Comparison of ENCODE assay signal across 13 cellular contexts in the genomic region with DNA sequence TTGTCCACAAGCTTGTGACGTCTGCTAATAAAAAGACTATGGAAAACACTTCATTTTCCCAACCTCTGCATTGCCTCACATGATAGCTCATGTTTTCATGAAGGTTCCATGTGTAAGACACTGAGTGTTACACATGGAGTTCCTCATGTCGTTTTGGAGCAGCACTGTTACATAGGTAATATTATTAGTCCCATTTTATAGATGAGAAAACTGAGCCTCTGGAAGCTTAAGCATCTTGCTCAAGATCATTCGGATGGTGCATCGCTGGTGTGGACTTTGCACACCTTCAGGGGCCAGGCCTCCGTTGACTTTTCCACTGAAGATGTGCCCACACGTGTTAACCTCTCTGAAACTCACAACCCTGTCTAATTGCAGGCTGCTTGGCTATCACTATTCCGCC.
DNase-seq lines count a peak whose midpoint lies in the region; ATAC-seq, FAIRE-seq and TF ChIP-seq lines count a peak whose summit lies in the region.
"Had no signal": no experiment of that assay in that cellular context is flagged by ENCODE, and none has a peak within 500 bp of the region (broad histone marks: within the 10 kb centered on the region; RNA-seq: fewer than 3 reads in every experiment).

No MANE protein-coding gene starts in this region.

- H3K79me2 ChIP-seq in SU-DHL-6 (ENCODE audit: insufficient read depth, low read length) (no peaks in the 10 kb centered on the region), Karpas-422 (ENCODE audit: low read length) (no peaks in the 10 kb centered on the region)

- POLR2A ChIA-PET in A549 (lab: Yijun Ruan, JAX): no interaction called here
- POLR2A ChIA-PET in CD4-positive, alpha-beta T cell (lab: Charles Lee): no interaction called here
- POLR2A ChIA-PET in naive thymus-derived CD4-positive, alpha-beta T cell (lab: Charles Lee): no interaction called here

- H3K9ac ChIP-seq in SU-DHL-6 (ENCODE audit: low read length) (peak overlapping the region; percentile 43), Karpas-422 (ENCODE audit: low read length) (no peak overlapping the region)

- no peak for ATAC-seq in A549
- no peak for ATAC-seq in CD4-positive, alpha-beta T cell (ENCODE audit: poor library complexity)
- ATAC-seq in naive thymus-derived CD4-positive, alpha-beta T cell: no peak

- H3K4me3 Mint-ChIP-seq in CD4-positive, alpha-beta T cell: no peak overlapping the region
- peak overlapping the region in 5 of 10 donors; percentile 17 to 80 (median 63) for H3K4me3 Mint-ChIP-seq in naive thymus-derived CD4-positive, alpha-beta T cell
- no peak overlapping the region for H3K4me3 Mint-ChIP-seq in HFFc6
- no peak overlapping the region for H3K4me3 Mint-ChIP-seq in activated T-helper 1 cell treated with anti-CD3 and anti-CD28 coated beads, Interleukin-12 subunit alpha, Interleukin-12 subunit beta, Interleukin-2, Interleukin-4 antibody, amounts not matched to agents 30 ng/mL and 10 ng/mL and 1 ng/mL, durations not matched to agents 14 hours and 24 hours and 36 hours

- H3K27me3 ChIP-seq in CD4-positive, alpha-beta T cell (ENCODE audit: control insufficient read depth, insufficient read depth, low read length): no peaks in the 10 kb centered on the region
- H3K27me3 ChIP-seq in SU-DHL-6 (ENCODE audit: low read length) (no peaks in the 10 kb centered on the region), Karpas-422 (ENCODE audit: low read length) (no peaks in the 10 kb centered on the region)
- no peaks in the 10 kb centered on the region for H3K27me3 ChIP-seq in naive thymus-derived CD4-positive, alpha-beta T cell (ENCODE audit: control insufficient read depth in 2 of 2, insufficient read depth in 2 of 2, low read length in 2 of 2)
- H3K27me3 ChIP-seq: BE2C, Peyer's patch had no signal

- peak overlapping the region; percentile 7 for H3K27ac Mint-ChIP-seq in CD4-positive, alpha-beta T cell
- peak overlapping the region in 7 of 9 donors; percentile 15 to 86 (median 73) for H3K27ac Mint-ChIP-seq in naive thymus-derived CD4-positive, alpha-beta T cell
- no peak overlapping the region for H3K27ac Mint-ChIP-seq in HFFc6
- H3K27ac Mint-ChIP-seq in activated T-helper 1 cell treated with anti-CD3 and anti-CD28 coated beads, Interleukin-12 subunit alpha, Interleukin-12 subunit beta, Interleukin-2, Interleukin-4 antibody, amounts not matched to agents 30 ng/mL and 10 ng/mL and 1 ng/mL, durations not matched to agents 14 hours and 24 hours and 36 hours: no peak overlapping the region

- FAIRE-seq in A549 (lab: Jason Lieb, UNC): peak; percentile 70

- H4K20me1 ChIP-seq in SU-DHL-6 (ENCODE audit: low read depth, low read length) (no peaks in the 10 kb centered on the region), Karpas-422 (ENCODE audit: insufficient read depth, low read depth, low read length) (no peaks in the 10 kb centered on the region)

- no peaks in the 10 kb centered on the region for H3K9me3 Mint-ChIP-seq in CD4-positive, alpha-beta T cell
- H3K9me3 Mint-ChIP-seq in naive thymus-derived CD4-positive, alpha-beta T cell: peaks cover 0 to 2% (median 0%) of the 10 kb centered on the region in 11 donors
- peaks cover 32% of the 10 kb centered on the region for H3K9me3 Mint-ChIP-seq in HFFc6
- H3K9me3 Mint-ChIP-seq in activated T-helper 1 cell treated with anti-CD3 and anti-CD28 coated beads, Interleukin-12 subunit alpha, Interleukin-12 subunit beta, Interleukin-2, Interleukin-4 antibody, amounts not matched to agents 30 ng/mL and 10 ng/mL and 1 ng/mL, durations not matched to agents 14 hours and 24 hours and 36 hours: no peaks in the 10 kb centered on the region

- intact Hi-C loops in CD4-positive, alpha-beta T cell (cut with DNase I, micrococcal nuclease): loop anchor here (1.0 to 5.0 kb wide), 4 partner anchors 240 to 1128 kb away; no protein-coding TSS in a partner anchor
- intact Hi-C loops in naive thymus-derived CD4-positive, alpha-beta T cell (cut with micrococcal nuclease): loop anchor here in 1 of 2 donors (5.0 kb wide), 1 partner anchor 82 kb away; no protein-coding TSS in a partner anchor
- intact Hi-C loops in activated T-helper 1 cell treated with anti-CD3 and anti-CD28 coated beads, Interleukin-12 subunit alpha, Interleukin-12 subunit beta, Interleukin-2, Interleukin-4 antibody, amounts not matched to agents 30 ng/mL and 10 ng/mL and 1 ng/mL, durations not matched to agents 14 hours and 24 hours and 36 hours (cut with micrococcal nuclease): loop anchor here (5.0 kb wide), 1 partner anchor 88 kb away; no protein-coding TSS in a partner anchor

- DNase-seq in A549 (ENCODE audit: low read depth in 1 of 2, low spot score in 1 of 2): no peak
- DNase-seq in CD4-positive, alpha-beta T cell: no peak
- no peak for DNase-seq in naive thymus-derived CD4-positive, alpha-beta T cell
- DNase-seq in Karpas-422: no peak
- no peak for DNase-seq in HFFc6
- DNase-seq in activated T-helper 1 cell treated with anti-CD3 and anti-CD28 coated beads, Interleukin-12 subunit alpha, Interleukin-12 subunit beta, Interleukin-2, Interleukin-4 antibody, amounts not matched to agents 30 ng/mL and 10 ng/mL and 1 ng/mL, durations not matched to agents 14 hours and 24 hours and 36 hours (ENCODE audit: low spot score): no peak
- DNase-seq in stimulated activated CD4-positive, alpha-beta T cell treated with anti-CD3 and anti-CD28 coated beads, Interleukin-4, amount 100 ng/mL, for 4 hours: no peak
- DNase-seq: ACHN, BE2C, HCEC 1CT, NCI-H1694 treated with DMSO at 0.1 percent for 48 hours, Peyer's patch had no signal

- no peaks in the 10 kb centered on the region for H3K36me3 Mint-ChIP-seq in CD4-positive, alpha-beta T cell (ENCODE audit: low read depth)
- H3K36me3 Mint-ChIP-seq in naive thymus-derived CD4-positive, alpha-beta T cell: no peaks in the 10 kb centered on the region
- H3K36me3 Mint-ChIP-seq in HFFc6 (ENCODE audit: low read depth): no peaks in the 10 kb centered on the region
- peaks cover 2% of the 10 kb centered on the region for H3K36me3 Mint-ChIP-seq in activated T-helper 1 cell treated with anti-CD3 and anti-CD28 coated beads, Interleukin-12 subunit alpha, Interleukin-12 subunit beta, Interleukin-2, Interleukin-4 antibody, amounts not matched to agents 30 ng/mL and 10 ng/mL and 1 ng/mL, durations not matched to agents 14 hours and 24 hours and 36 hours (ENCODE audit: low read depth)

- H2AFZ ChIP-seq in SU-DHL-6 (ENCODE audit: low read depth, low read length, severe bottlenecking) (no peak overlapping the region), Karpas-422 (ENCODE audit: low read length) (no peak overlapping the region)

- no peak for TF ChIP-seq POLR2A in A549 (IDR thresholded peaks at IDR 0.05; ENCODE audit: low read length)

- H3K9me3 ChIP-seq in A549: no peaks in the 10 kb centered on the region
- H3K9me3 ChIP-seq in CD4-positive, alpha-beta T cell (ENCODE audit: control insufficient read depth, low read length): no peaks in the 10 kb centered on the region
- H3K9me3 ChIP-seq in SU-DHL-6 (ENCODE audit: insufficient read depth, low read length): no peaks in the 10 kb centered on the region
- no peaks in the 10 kb centered on the region for H3K9me3 ChIP-seq in naive thymus-derived CD4-positive, alpha-beta T cell (ENCODE audit: control insufficient read depth in 2 of 3, low read length in 3 of 3)
- H3K9me3 ChIP-seq in Karpas-422 (ENCODE audit: low read length): no peaks in the 10 kb centered on the region
- H3K9me3 ChIP-seq: BE2C, Peyer's patch had no signal

- H3K27ac ChIP-seq in A549 (no peak overlapping the region), SU-DHL-6 (ENCODE audit: low read depth, low read length) (peak overlapping the region; percentile 86), Karpas-422 (ENCODE audit: low read length) (no peak overlapping the region)
- H3K27ac ChIP-seq in CD4-positive, alpha-beta T cell (ENCODE audit: low read depth, low read length): no peak overlapping the region
- H3K27ac ChIP-seq in naive thymus-derived CD4-positive, alpha-beta T cell (ENCODE audit: low read depth, low read length): no peak overlapping the region
- H3K27ac ChIP-seq: Peyer's patch had no signal

- H3K4me1 ChIP-seq in A549 (no peaks in the 10 kb centered on the region), Karpas-422 (ENCODE audit: low read length) (no peaks in the 10 kb centered on the region)
- peaks cover 11 to 15% of the 10 kb centered on the region in 2 donors for H3K4me1 ChIP-seq in naive thymus-derived CD4-positive, alpha-beta T cell (ENCODE audit: control insufficient read depth in 2 of 2, insufficient read depth in 2 of 2, low read length in 2 of 2)
- H3K4me1 ChIP-seq: BE2C, Peyer's patch had no signal

- H3F3A ChIP-seq in SU-DHL-6 (ENCODE audit: insufficient read depth): peaks cover 20% of the 10 kb centered on the region

- peaks cover 21% of the 10 kb centered on the region for H3K4me1 Mint-ChIP-seq in CD4-positive, alpha-beta T cell (ENCODE audit: low read depth)
- peaks cover 7 to 64% (median 25%) of the 10 kb centered on the region in 7 donors for H3K4me1 Mint-ChIP-seq in naive thymus-derived CD4-positive, alpha-beta T cell
- no peaks in the 10 kb centered on the region for H3K4me1 Mint-ChIP-seq in HFFc6 (ENCODE audit: low read depth)
- peaks cover 64% of the 10 kb centered on the region for H3K4me1 Mint-ChIP-seq in activated T-helper 1 cell treated with anti-CD3 and anti-CD28 coated beads, Interleukin-12 subunit alpha, Interleukin-12 subunit beta, Interleukin-2, Interleukin-4 antibody, amounts not matched to agents 30 ng/mL and 10 ng/mL and 1 ng/mL, durations not matched to agents 14 hours and 24 hours and 36 hours (ENCODE audit: low read depth)

- H3K4me3 ChIP-seq in A549: no peak overlapping the region
- no peak overlapping the region for H3K4me3 ChIP-seq in SU-DHL-6 (ENCODE audit: insufficient read depth, low read length, poor library complexity, severe bottlenecking)
- no peak overlapping the region for H3K4me3 ChIP-seq in naive thymus-derived CD4-positive, alpha-beta T cell (ENCODE audit: low read length)
- H3K4me3 ChIP-seq in Karpas-422 (ENCODE audit: low read length): no peak overlapping the region
- H3K4me3 ChIP-seq: Peyer's patch had no signal

- CTCF ChIA-PET in A549 (lab: Yijun Ruan, JAX): interaction anchor here (0.9 to 1.5 kb wide), 3 partner anchors 17 to 141 kb away, joined by 3 to 4 read pairs (median 4); no protein-coding TSS in a partner anchor
- CTCF ChIA-PET in CD4-positive, alpha-beta T cell (lab: Charles Lee): no interaction called here
- CTCF ChIA-PET in naive thymus-derived CD4-positive, alpha-beta T cell (lab: Charles Lee): interaction anchor here (0.7 to 1.0 kb wide), 2 partner anchors 9 to 121 kb away, joined by 3 to 5 read pairs; no protein-coding TSS in a partner anchor

- 12% methylated on average over 7 of the region's 7 CpGs for WGBS in A549 (ENCODE audit: missing lambda C conversion rate)

- H3K27me3 Mint-ChIP-seq in CD4-positive, alpha-beta T cell: no peaks in the 10 kb centered on the region
- peaks cover 0 to 2% (median 0%) of the 10 kb centered on the region in 5 donors for H3K27me3 Mint-ChIP-seq in naive thymus-derived CD4-positive, alpha-beta T cell
- H3K27me3 Mint-ChIP-seq in HFFc6 (ENCODE audit: insufficient read depth): peaks cover 2% of the 10 kb centered on the region; the same call in 1 of the 2 replicates
- H3K27me3 Mint-ChIP-seq in activated T-helper 1 cell treated with anti-CD3 and anti-CD28 coated beads, Interleukin-12 subunit alpha, Interleukin-12 subunit beta, Interleukin-2, Interleukin-4 antibody, amounts not matched to agents 30 ng/mL and 10 ng/mL and 1 ng/mL, durations not matched to agents 14 hours and 24 hours and 36 hours (ENCODE audit: insufficient read depth): no peaks in the 10 kb centered on the region

- H3K36me3 ChIP-seq in SU-DHL-6 (ENCODE audit: low read length) (no peaks in the 10 kb centered on the region), Karpas-422 (ENCODE audit: insufficient read depth, low read length) (no peaks in the 10 kb centered on the region)
- H3K36me3 ChIP-seq in naive thymus-derived CD4-positive, alpha-beta T cell (ENCODE audit: control insufficient read depth in 2 of 3, insufficient read depth in 3 of 3, low read length in 3 of 3): no peaks in the 10 kb centered on the region
- H3K36me3 ChIP-seq: BE2C, Peyer's patch had no signal

- H3K4me2 ChIP-seq in A549: no peak overlapping the region
- peak overlapping the region; percentile 56 for H3K4me2 ChIP-seq in SU-DHL-6 (ENCODE audit: low read depth, low read length, poor library complexity, severe bottlenecking)
- H3K4me2 ChIP-seq in Karpas-422 (ENCODE audit: low read depth, low read length, poor library complexity, severe bottlenecking): no peak overlapping the region

- TF ChIP-seq RAD21 in A549 (conservative IDR thresholded peaks at IDR 0.05 in 1 of 2, IDR thresholded peaks at IDR 0.05 in 1 of 2): no peak

- TF ChIP-seq CTCF in A549 (IDR thresholded peaks at IDR 0.05) (no peak), SU-DHL-6 (IDR thresholded peaks at IDR 0.05; ENCODE audit: insufficient read depth, low read length, poor library complexity, severe bottlenecking) (no peak), HFFc6 (IDR thresholded peaks at IDR 0.05) (no peak)
- TF ChIP-seq CTCF in CD4-positive, alpha-beta T cell (IDR thresholded peaks at IDR 0.05): no peak

- H3K9me2 ChIP-seq in SU-DHL-6 (replicated peaks; ENCODE audit: insufficient read depth, low read length): no peaks in the 10 kb centered on the region
- H3K9me2 ChIP-seq in Karpas-422 (replicated peaks; ENCODE audit: insufficient read depth, low read length): no peaks in the 10 kb centered on the region

- no peak for TF ChIP-seq EP300 in A549 (IDR thresholded peaks at IDR 0.05)

Comparison
In these comparisons a context has a peak if more than half of its experiments do, and no peak if none do; other contexts are left out.
1. H3K27ac Mint-ChIP-seq: peak in CD4-positive, alpha-beta T cell (single experiment) and naive thymus-derived CD4-positive, alpha-beta T cell (7 of 9); none in HFFc6 (single experiment) and activated T-helper 1 cell treated with anti-CD3 and anti-CD28 coated beads, Interleukin-12 subunit alpha, Interleukin-12 subunit beta, Interleukin-2, Interleukin-4 antibody, amounts not matched to agents 30 ng/mL and 10 ng/mL and 1 ng/mL, durations not matched to agents 14 hours and 24 hours and 36 hours (single experiment).